Comparison of ENCODE assay signal across 8 cellular contexts in the genomic region with DNA sequence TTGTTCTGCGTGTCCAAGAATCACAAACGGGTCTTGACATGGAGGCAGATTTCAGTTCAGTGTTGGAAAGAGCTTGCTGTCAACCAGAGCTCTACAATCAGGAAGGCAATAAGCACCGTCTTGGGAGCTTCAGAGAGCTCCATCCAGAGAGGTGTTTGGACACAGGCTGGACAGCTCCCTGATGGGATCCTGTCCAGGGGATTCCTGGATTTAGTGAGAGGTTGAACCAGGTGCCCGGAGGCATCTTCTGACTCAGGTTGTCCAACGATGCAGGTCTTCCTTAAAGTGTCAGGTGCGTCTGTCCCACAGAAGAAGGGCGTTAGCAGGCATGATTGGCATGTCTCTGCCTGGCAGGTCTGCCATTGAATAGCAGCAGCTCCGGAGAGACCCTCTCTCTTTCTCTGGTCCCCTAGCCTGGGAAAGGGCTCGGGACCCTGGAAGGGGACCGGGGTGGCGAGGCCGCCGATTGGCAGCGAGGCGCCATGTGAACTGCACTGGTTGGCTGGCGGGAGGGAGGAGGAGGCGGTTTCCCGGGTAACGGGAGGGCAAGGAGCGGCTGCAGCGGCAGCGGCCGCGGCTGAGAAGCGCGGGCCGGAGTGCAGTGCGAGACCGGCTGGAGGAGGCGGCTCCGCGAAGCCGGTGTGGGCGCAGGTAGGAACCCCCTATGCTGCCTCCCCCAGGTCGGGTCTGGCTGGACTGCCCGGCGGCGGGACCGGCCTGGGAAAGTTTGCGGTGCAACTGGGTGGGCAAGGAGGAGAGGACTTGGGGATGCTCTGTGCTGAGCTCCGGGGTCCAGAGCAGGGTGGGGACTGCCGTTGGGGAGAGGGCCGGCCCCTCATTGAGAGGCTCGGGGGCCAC.
DNase-seq lines count a peak whose midpoint lies in the region; ATAC-seq and TF ChIP-seq lines count a peak whose summit lies in the region.

No MANE protein-coding gene starts in this region.

- H2AK5ac ChIP-seq in mesendoderm (ENCODE audit: low read length): no peak overlapping the region

- H3K4me1 ChIP-seq in BE2C (no peaks in the 10 kb centered on the region), ectodermal cell (ENCODE audit: control insufficient read depth, insufficient read depth, low read length) (peaks cover 22% of the 10 kb centered on the region), mesendoderm (ENCODE audit: control insufficient read depth, low read depth, low read length) (peaks cover 3% of the 10 kb centered on the region)

- H3K79me2 ChIP-seq in mesendoderm (ENCODE audit: control insufficient read depth, insufficient read depth, low read length): no peaks in the 10 kb centered on the region

- H3K27me3 ChIP-seq in BE2C (peaks cover 39% of the 10 kb centered on the region), ectodermal cell (ENCODE audit: control insufficient read depth, insufficient read depth, low read length, poor library complexity, severe bottlenecking) (peaks cover 82% of the 10 kb centered on the region), mesendoderm (ENCODE audit: insufficient read depth, low read length, poor library complexity) (peaks cover 29% of the 10 kb centered on the region)

- H2BK120ac ChIP-seq in mesendoderm (ENCODE audit: low read depth, low read length): no peak overlapping the region

- no peak overlapping the region for H3K9ac ChIP-seq in mesendoderm (ENCODE audit: low read length)

- WGBS in ectodermal cell, 2 experiments: 12 to 13% methylated on average over 44 of the region's 44 CpGs
- no CpG with 5 or more reads among the region's 44 CpGs for WGBS in mesendoderm (ENCODE audit: extremely low coverage, insufficient coverage, low lambda C conversion rate)

- peak; percentile 54 for DNase-seq in BE2C
- peak; percentile 16 for DNase-seq in NCI-H2029 treated with DMSO at 0.1 percent for 48 hours (lab: John Stamatoyannopoulos, UW)
- DNase-seq in mesendoderm: peak; percentile 71
- DNase-seq in activated gamma-delta T cell (lab: John Stamatoyannopoulos, UW): no peak
- no peak for DNase-seq in activated T-helper 1 cell treated with anti-CD3 and anti-CD28 coated beads, Interleukin-12 subunit alpha, Interleukin-12 subunit beta, Interleukin-2, Interleukin-4 antibody, amounts not matched to agents 30 ng/mL and 10 ng/mL and 1 ng/mL, durations not matched to agents 14 hours and 24 hours and 36 hours (ENCODE audit: low spot score)
- no peak for DNase-seq in activated naive CD4-positive, alpha-beta T cell treated with anti-CD3 and anti-CD28 coated beads for 36 hours

- H3K27ac ChIP-seq in ectodermal cell (ENCODE audit: insufficient read depth, low read depth, low read length, poor library complexity, severe bottlenecking) (no peak overlapping the region), mesendoderm (ENCODE audit: low read depth, low read length) (no peak overlapping the region)

- H4K5ac ChIP-seq in mesendoderm (ENCODE audit: low read length): no peak overlapping the region

- no peak overlapping the region for H3K4me3 ChIP-seq in BE2C (ENCODE audit: low read depth, low read length)
- H3K4me3 ChIP-seq in ectodermal cell (ENCODE audit: insufficient read depth, low read depth, low read length): peak overlapping the region; percentile 39
- H3K4me3 ChIP-seq in mesendoderm (ENCODE audit: low read length): no peak overlapping the region

- no peaks in the 10 kb centered on the region for H3K36me3 ChIP-seq in BE2C
- H3K36me3 ChIP-seq in ectodermal cell (ENCODE audit: control insufficient read depth, insufficient read depth, low read length): no peaks in the 10 kb centered on the region
- no peaks in the 10 kb centered on the region for H3K36me3 ChIP-seq in mesendoderm (ENCODE audit: control insufficient read depth, insufficient read depth, low read length)

- no peaks in the 10 kb centered on the region for H3K79me1 ChIP-seq in mesendoderm (ENCODE audit: low read length)

- CTCF ChIA-PET in activated naive CD4-positive, alpha-beta T cell treated with anti-CD3 and anti-CD28 coated beads for 36 hours (lab: Charles Lee): no interaction called here

- H3K36me3 Mint-ChIP-seq in activated T-helper 1 cell treated with anti-CD3 and anti-CD28 coated beads, Interleukin-12 subunit alpha, Interleukin-12 subunit beta, Interleukin-2, Interleukin-4 antibody, amounts not matched to agents 30 ng/mL and 10 ng/mL and 1 ng/mL, durations not matched to agents 14 hours and 24 hours and 36 hours (ENCODE audit: low read depth): no peaks in the 10 kb centered on the region
- H3K36me3 Mint-ChIP-seq in activated naive CD4-positive, alpha-beta T cell treated with anti-CD3 and anti-CD28 coated beads for 36 hours (ENCODE audit: low read depth): no peaks in the 10 kb centered on the region

- no peak overlapping the region for H2BK5ac ChIP-seq in mesendoderm (ENCODE audit: low read length)

- H3K9me3 ChIP-seq in BE2C (no peaks in the 10 kb centered on the region), ectodermal cell (ENCODE audit: control insufficient read depth, low read length) (no peaks in the 10 kb centered on the region)

- no peak for TF ChIP-seq CTCF in BE2C (IDR thresholded peaks at IDR 0.05; ENCODE audit: low read depth, low read length)

- H3K23ac ChIP-seq in mesendoderm (ENCODE audit: low read length): no peak overlapping the region

- H3K9me3 Mint-ChIP-seq in activated T-helper 1 cell treated with anti-CD3 and anti-CD28 coated beads, Interleukin-12 subunit alpha, Interleukin-12 subunit beta, Interleukin-2, Interleukin-4 antibody, amounts not matched to agents 30 ng/mL and 10 ng/mL and 1 ng/mL, durations not matched to agents 14 hours and 24 hours and 36 hours: no peaks in the 10 kb centered on the region
- H3K9me3 Mint-ChIP-seq in activated naive CD4-positive, alpha-beta T cell treated with anti-CD3 and anti-CD28 coated beads for 36 hours: no peaks in the 10 kb centered on the region

- no peak overlapping the region for H3K56ac ChIP-seq in mesendoderm (ENCODE audit: low read length)

- H3K4ac ChIP-seq in mesendoderm (ENCODE audit: low read depth, low read length): no peak overlapping the region

- peaks cover 6% of the 10 kb centered on the region for H3K4me1 Mint-ChIP-seq in activated T-helper 1 cell treated with anti-CD3 and anti-CD28 coated beads, Interleukin-12 subunit alpha, Interleukin-12 subunit beta, Interleukin-2, Interleukin-4 antibody, amounts not matched to agents 30 ng/mL and 10 ng/mL and 1 ng/mL, durations not matched to agents 14 hours and 24 hours and 36 hours (ENCODE audit: low read depth)
- no peaks in the 10 kb centered on the region for H3K4me1 Mint-ChIP-seq in activated naive CD4-positive, alpha-beta T cell treated with anti-CD3 and anti-CD28 coated beads for 36 hours (ENCODE audit: low read depth)

- no peak overlapping the region for H3K27ac Mint-ChIP-seq in activated T-helper 1 cell treated with anti-CD3 and anti-CD28 coated beads, Interleukin-12 subunit alpha, Interleukin-12 subunit beta, Interleukin-2, Interleukin-4 antibody, amounts not matched to agents 30 ng/mL and 10 ng/mL and 1 ng/mL, durations not matched to agents 14 hours and 24 hours and 36 hours
- H3K27ac Mint-ChIP-seq in activated naive CD4-positive, alpha-beta T cell treated with anti-CD3 and anti-CD28 coated beads for 36 hours: no peak overlapping the region

- H3K4me3 Mint-ChIP-seq in activated T-helper 1 cell treated with anti-CD3 and anti-CD28 coated beads, Interleukin-12 subunit alpha, Interleukin-12 subunit beta, Interleukin-2, Interleukin-4 antibody, amounts not matched to agents 30 ng/mL and 10 ng/mL and 1 ng/mL, durations not matched to agents 14 hours and 24 hours and 36 hours: no peak overlapping the region
- H3K4me3 Mint-ChIP-seq in activated naive CD4-positive, alpha-beta T cell treated with anti-CD3 and anti-CD28 coated beads for 36 hours: no peak overlapping the region

- peak; percentile 48 for ATAC-seq in GM19463 (IDR thresholded peaks at IDR 0.05; ENCODE audit: unreplicated experiment)

- H4K8ac ChIP-seq in mesendoderm (ENCODE audit: low read depth, low read length): no peak overlapping the region

- H2BK15ac ChIP-seq in mesendoderm (replicated peaks; ENCODE audit: low read depth): no peak overlapping the region

- intact Hi-C loops in activated T-helper 1 cell treated with anti-CD3 and anti-CD28 coated beads, Interleukin-12 subunit alpha, Interleukin-12 subunit beta, Interleukin-2, Interleukin-4 antibody, amounts not matched to agents 30 ng/mL and 10 ng/mL and 1 ng/mL, durations not matched to agents 14 hours and 24 hours and 36 hours (cut with micrococcal nuclease): no loop called here
- intact Hi-C loops in activated naive CD4-positive, alpha-beta T cell treated with anti-CD3 and anti-CD28 coated beads for 36 hours (cut with micrococcal nuclease): no loop called here

- peak overlapping the region; percentile 53 for H3K4me2 ChIP-seq in mesendoderm (ENCODE audit: low read length)

- no peak overlapping the region for H3K18ac ChIP-seq in mesendoderm (ENCODE audit: low read length)

- peaks cover 63% of the 10 kb centered on the region for H3K27me3 Mint-ChIP-seq in activated T-helper 1 cell treated with anti-CD3 and anti-CD28 coated beads, Interleukin-12 subunit alpha, Interleukin-12 subunit beta, Interleukin-2, Interleukin-4 antibody, amounts not matched to agents 30 ng/mL and 10 ng/mL and 1 ng/mL, durations not matched to agents 14 hours and 24 hours and 36 hours (ENCODE audit: insufficient read depth)
- H3K27me3 Mint-ChIP-seq in activated naive CD4-positive, alpha-beta T cell treated with anti-CD3 and anti-CD28 coated beads for 36 hours (ENCODE audit: low read depth): peaks cover 54% of the 10 kb centered on the region

Comparison
In these comparisons a context has a peak if more than half of its experiments do, and no peak if none do; other contexts are left out.
1. DNase-seq: peak in BE2C (single experiment), NCI-H2029 treated with DMSO at 0.1 percent for 48 hours (single experiment) and mesendoderm (single experiment); none in activated gamma-delta T cell (single experiment), activated T-helper 1 cell treated with anti-CD3 and anti-CD28 coated beads, Interleukin-12 subunit alpha, Interleukin-12 subunit beta, Interleukin-2, Interleukin-4 antibody, amounts not matched to agents 30 ng/mL and 10 ng/mL and 1 ng/mL, durations not matched to agents 14 hours and 24 hours and 36 hours (single experiment) and activated naive CD4-positive, alpha-beta T cell treated with anti-CD3 and anti-CD28 coated beads for 36 hours (single experiment).